In the genomic region with DNA sequence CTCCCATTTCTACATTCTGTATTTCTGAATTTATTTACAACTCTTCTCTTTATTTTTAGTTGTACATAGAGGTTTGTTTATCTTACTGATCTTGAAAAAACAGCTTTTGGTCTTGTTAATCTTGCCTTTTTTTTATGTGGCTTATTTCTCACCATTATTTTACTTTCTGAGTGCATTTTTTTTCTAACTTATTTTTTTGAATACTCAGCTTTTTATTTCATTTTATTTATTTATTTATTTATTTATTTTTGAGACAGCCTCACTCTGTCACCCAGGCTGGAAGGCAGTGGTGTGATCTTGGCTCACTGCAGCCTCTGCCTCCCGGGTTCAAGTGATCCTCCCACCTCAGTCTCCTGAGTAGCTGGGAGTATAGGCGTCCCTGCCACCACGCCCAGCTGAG, we compare ENCODE assay signal across 18 cellular contexts. TPM values are rescaled to one million over a fixed set of nuclear protein-coding genes. Genes with fewer than 3 reads are reported as not detected.
DNase-seq lines count a peak whose midpoint lies in the region; ATAC-seq, FAIRE-seq and TF ChIP-seq lines count a peak whose summit lies in the region.
"Had no signal": no experiment of that assay in that cellular context is flagged by ENCODE, and none has a peak within 500 bp of the region (broad histone marks: within the 10 kb centered on the region; RNA-seq: fewer than 3 reads in every experiment).

No MANE protein-coding gene starts in this region.

- H3K27ac ChIP-seq in RWPE1 (peak overlapping the region; percentile 29; the same call in 1 of the 2 replicates), upper lobe of right lung (no peak overlapping the region)
- H3K27ac ChIP-seq: 22Rv1; BLaER1 treated with 17β-estradiol and CSF1 and Interleukin-3, amounts not matched to agents 10 nM and 100 nM had no signal

- H3K9me3 Mint-ChIP-seq in HFFc6 = peaks cover 11% of the 10 kb centered on the region
- H3K9me3 Mint-ChIP-seq: CD8-positive, alpha-beta T cell; IgD-negative memory B cell had no signal

- H3K4me1 Mint-ChIP-seq in HFFc6 (ENCODE audit: low read depth) = no peaks in the 10 kb centered on the region; the same call in 1 of the 2 replicates

- H3K4me3 Mint-ChIP-seq in HFFc6 = no peak overlapping the region
- H3K4me3 Mint-ChIP-seq: CD8-positive, alpha-beta T cell; H9; IgD-negative memory B cell had no signal

- intact Hi-C loops in upper lobe of right lung (cut with DNase I) (no loop called here), Right ventricle myocardium inferior (cut with DNase I) (no loop called here), left ventricle myocardium superior (cut with micrococcal nuclease) (no loop called here)

- FAIRE-seq in A204.1 (lab: Jason Lieb, UNC) = peak; percentile 9
- FAIRE-seq in frontal cortex (lab: Jason Lieb, UNC) = peak; percentile 79
- FAIRE-seq: GM12878, H1, HepG2 had no signal

- no peak for DNase-seq in RWPE1 (ENCODE audit: low spot score)
- no peak for DNase-seq in frontal cortex (ENCODE audit: low spot score in 2 of 2)
- DNase-seq in upper lobe of right lung = peak; percentile 9
- DNase-seq in Right ventricle myocardium inferior (ENCODE audit: missing footprints) = no peak
- DNase-seq in HFFc6 = no peak
- DNase-seq in left ventricle myocardium superior = no peak
- DNase-seq: Calu3; CD8-positive, alpha-beta T cell; DMS79 treated with DMSO at 0.1 percent for 48 hours; H9; KG1 had no signal

- no peaks in the 10 kb centered on the region; the same call in 1 of the 2 replicates for H3K27me3 Mint-ChIP-seq in HFFc6 (ENCODE audit: insufficient read depth)
- H3K27me3 Mint-ChIP-seq: IgD-negative memory B cell had no signal

- ATAC-seq in upper lobe of right lung = no peak
- no peak for ATAC-seq in Right ventricle myocardium inferior
- no peak for ATAC-seq in left ventricle myocardium superior
- ATAC-seq: CD8-positive, alpha-beta T cell; GM12878; HepG2 had no signal

- H3K36me3 Mint-ChIP-seq in HFFc6 (ENCODE audit: low read depth) = peaks cover 18% of the 10 kb centered on the region
- H3K36me3 Mint-ChIP-seq: IgD-negative memory B cell had no signal

- no peaks in the 10 kb centered on the region for H3K9me3 ChIP-seq in upper lobe of right lung

- H3K27ac Mint-ChIP-seq in HFFc6 = no peak overlapping the region
- H3K27ac Mint-ChIP-seq: CD8-positive, alpha-beta T cell; H9 had no signal

- no peak for TF ChIP-seq CTCF in RWPE1 (conservative IDR thresholded peaks at IDR 0.05; ENCODE audit: low read depth)
- no peak for TF ChIP-seq CTCF in upper lobe of right lung (IDR thresholded peaks at IDR 0.05)
- no peak for TF ChIP-seq CTCF in HFFc6 (IDR thresholded peaks at IDR 0.05)

- CTCF ChIA-PET in RWPE1 (lab: Yijun Ruan, JAX) = interaction anchor here (0.7 kb wide), 1 partner anchor 220 kb away, joined by 3 read pairs; no protein-coding TSS in a partner anchor

- no peaks in the 10 kb centered on the region for H3K27me3 ChIP-seq in upper lobe of right lung
- H3K27me3 ChIP-seq: BLaER1 treated with 17β-estradiol and CSF1 and Interleukin-3, amounts not matched to agents 10 nM and 100 nM had no signal

- H3K36me3 ChIP-seq in upper lobe of right lung = no peaks in the 10 kb centered on the region

- peaks cover 3% of the 10 kb centered on the region for H3K4me1 ChIP-seq in upper lobe of right lung

- POLR2A ChIA-PET in RWPE1 (lab: Yijun Ruan, JAX; ENCODE audit: low non-redundant PET) = interaction anchor here (0.6 kb wide), 1 partner anchor 230 kb away, joined by 3 read pairs; no protein-coding TSS in a partner anchor

- H3K4me3 ChIP-seq in upper lobe of right lung = no peak overlapping the region
- H3K4me3 ChIP-seq: BLaER1 treated with 17β-estradiol and CSF1 and Interleukin-3, amounts not matched to agents 10 nM and 100 nM; GM12878 had no signal

RNA-seq across cellular contexts. Expression of a gene that starts 23.9 kb away (rescaled TPM):
- total RNA-seq in frontal cortex (23.6 TPM), upper lobe of right lung (132 TPM), Right ventricle myocardium inferior (107 TPM), left ventricle myocardium superior (123 TPM)
- 10 to 100 TPM; 46.9 to 64.2 (median 51.6) TPM for total RNA-seq in HFFc6 (2021; fragmentation: NEBNext Ultra II Directional; extraction: Animal tissue kit (Norgen Biotek cat#: 25700))
